ENCODE assay signal across 17 cellular contexts in genomic region chr20:11389188-11389587, GRCh38.
"Had no signal": no experiment of that assay in that cellular context is flagged by ENCODE, and none has a peak within 500 bp of the region (broad histone marks: within the 10 kb centered on the region; RNA-seq: fewer than 3 reads in every experiment).

No MANE protein-coding gene starts in this region.

- DNase-seq: activated CD4-positive, alpha-beta T cell treated with anti-CD3 and anti-CD28 coated beads, Interleukin-2, amount 50 U/mL, for 1 hour; activated CD8-positive, alpha-beta memory T cell treated with anti-CD3 and anti-CD28 coated beads for 24 hours; activated naive CD4-positive, alpha-beta T cell treated with Interleukin-2 at 50 U/mL for 16 hours; glutamatergic neuron; nucleus accumbens; right cardiac atrium; stimulated activated CD4-positive, alpha-beta T cell treated with anti-CD3 and anti-CD28 coated beads, Interleukin-4, amount 100 ng/mL, for 24 hours; stimulated activated naive CD4-positive, alpha-beta T cell treated with Interleukin-2 at 50 U/mL for 16 hours; substantia nigra; T-helper 2 cell had no signal

- H3K27ac ChIP-seq: ascending aorta, cardiac muscle cell, esophagus muscularis mucosa, tibial nerve had no signal

- H3K9me3 ChIP-seq: ascending aorta, esophagus muscularis mucosa, tibial nerve had no signal

- H3K36me3 ChIP-seq: ascending aorta, cardiac muscle cell, esophagus muscularis mucosa, tibial nerve had no signal

- H3K27me3 ChIP-seq: ascending aorta, cardiac muscle cell, esophagus muscularis mucosa, tibial nerve had no signal

- ATAC-seq: activated CD4-positive, CD25-positive, alpha-beta regulatory T cell treated with anti-CD3 and anti-CD28 coated beads, Interleukin-2, amount 50 U/mL, for 24 hours; natural killer cell treated with Interleukin-12 subunit alpha and Interleukin-12 subunit beta and Interleukin-15 and Interleukin-18, amount 100 ng/mL, for 72 hours; right cardiac atrium had no signal

- H3K4me1 ChIP-seq: ascending aorta, esophagus muscularis mucosa, tibial nerve had no signal

- H3K4me3 ChIP-seq: ascending aorta, cardiac muscle cell, esophagus muscularis mucosa, skin epidermis, tibial nerve had no signal
